14 cellular contexts compared by ENCODE assay signal in the genomic region with DNA sequence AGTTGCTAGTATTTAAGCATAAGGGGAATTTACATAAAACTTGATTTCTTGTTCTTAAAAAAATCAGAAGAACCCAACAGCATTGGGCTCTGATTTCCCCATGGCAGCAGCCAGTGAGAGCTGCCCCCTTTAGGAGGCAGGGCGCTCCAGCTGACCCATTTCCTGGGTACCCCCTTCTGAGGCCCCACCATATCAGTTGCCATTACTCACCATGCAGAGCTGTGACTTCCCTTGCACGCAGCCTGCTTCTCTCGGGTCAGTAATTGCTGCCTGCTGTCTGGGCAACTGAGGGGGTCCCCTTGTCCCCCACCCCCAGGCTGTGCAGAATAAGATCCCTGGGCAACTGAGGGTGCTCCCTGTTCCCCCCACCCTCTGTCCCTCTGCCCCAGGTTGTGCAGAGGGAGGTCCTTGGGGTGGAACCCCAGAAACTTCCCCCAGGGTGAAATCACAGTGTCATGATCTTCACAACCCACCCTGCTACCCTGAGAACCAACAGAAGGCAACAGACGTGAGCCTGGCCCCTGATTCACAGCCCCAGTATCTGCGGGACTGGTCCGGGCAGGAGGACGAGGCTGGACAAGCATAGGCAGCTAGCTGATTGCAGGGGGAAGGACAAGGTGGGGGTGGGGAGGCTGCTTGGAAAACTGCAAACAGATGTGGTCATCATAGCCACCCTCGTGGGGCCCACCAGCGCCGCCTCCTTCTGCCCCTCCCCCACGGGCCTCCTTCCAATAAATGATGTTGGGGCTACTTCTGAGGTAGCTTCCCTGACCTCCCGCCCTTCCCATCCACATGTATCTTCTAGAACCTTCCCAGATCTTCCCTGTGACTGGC. TPM values are rescaled to one million over a fixed set of nuclear protein-coding genes. Genes with fewer than 3 reads are reported as not detected.
DNase-seq lines count a peak whose midpoint lies in the region; ATAC-seq, FAIRE-seq and TF ChIP-seq lines count a peak whose summit lies in the region.
"Had no signal": no experiment of that assay in that cellular context is flagged by ENCODE, and none has a peak within 500 bp of the region (broad histone marks: within the 10 kb centered on the region; RNA-seq: fewer than 3 reads in every experiment).

No MANE protein-coding gene starts in this region.

- H4K20me1 ChIP-seq in astrocyte (ENCODE audit: insufficient read depth, low read length) = no peaks in the 10 kb centered on the region

- H3K9me3 ChIP-seq in astrocyte (ENCODE audit: insufficient read depth, low read depth, low read length) = no peaks in the 10 kb centered on the region
- peaks cover 0 to 4% (median 0%) of the 10 kb centered on the region in 12 donors for H3K9me3 ChIP-seq in heart left ventricle
- H3K9me3 ChIP-seq in skeletal muscle tissue (ENCODE audit: control insufficient read depth in 3 of 3, low read length in 3 of 3) = peaks cover 0 to 3% (median 0%) of the 10 kb centered on the region in 3 donors
- H3K9me3 ChIP-seq: prostate gland had no signal

- no peaks in the 10 kb centered on the region for H3K27me3 ChIP-seq in H7 (ENCODE audit: control insufficient read depth, insufficient read depth, low read length)
- no peaks in the 10 kb centered on the region for H3K27me3 ChIP-seq in astrocyte (ENCODE audit: insufficient read depth, low read length)
- no peaks in the 10 kb centered on the region for H3K27me3 ChIP-seq in heart left ventricle
- peaks cover 0 to 8% (median 0%) of the 10 kb centered on the region in 3 donors for H3K27me3 ChIP-seq in skeletal muscle tissue (ENCODE audit: control insufficient read depth in 3 of 3, insufficient read depth in 3 of 3, low read length in 3 of 3)

- H3K9ac ChIP-seq in astrocyte (ENCODE audit: low read length) = no peak overlapping the region
- H3K9ac ChIP-seq in skeletal muscle tissue (ENCODE audit: low read depth in 1 of 3, low read length in 3 of 3) = no peak overlapping the region

- POLR2A ChIA-PET in activated CD4-positive, alpha-beta T cell treated with anti-CD3 and anti-CD28 coated beads for 36 hours (lab: Charles Lee) = no interaction called here

- H3K4me1 ChIP-seq in astrocyte (ENCODE audit: insufficient read depth, low read length) = peaks cover 6% of the 10 kb centered on the region
- H3K4me1 ChIP-seq in heart left ventricle = peaks cover 0 to 28% (median 7%) of the 10 kb centered on the region in 12 donors
- peaks cover 5 to 12% (median 8%) of the 10 kb centered on the region in 3 donors for H3K4me1 ChIP-seq in skeletal muscle tissue (ENCODE audit: control insufficient read depth in 3 of 3, insufficient read depth in 3 of 3, low read length in 3 of 3)
- H3K4me1 ChIP-seq: prostate gland had no signal

- H3K36me3 ChIP-seq in H7 (replicated peaks; ENCODE audit: control insufficient read depth, insufficient read depth, low read length) (no peaks in the 10 kb centered on the region), astrocyte (ENCODE audit: insufficient read depth, low read length) (no peaks in the 10 kb centered on the region), heart left ventricle (no peaks in the 10 kb centered on the region), skeletal muscle tissue (ENCODE audit: control insufficient read depth in 3 of 3, insufficient read depth in 3 of 3, low read length in 3 of 3) (no peaks in the 10 kb centered on the region)
- H3K36me3 ChIP-seq: prostate gland had no signal

- H3K9me3 Mint-ChIP-seq in astrocyte (ENCODE audit: unreplicated experiment) = peaks cover 4% of the 10 kb centered on the region
- H3K9me3 Mint-ChIP-seq in activated CD4-positive, alpha-beta T cell treated with anti-CD3 and anti-CD28 coated beads for 36 hours (ENCODE audit: low read depth) = no peaks in the 10 kb centered on the region
- H3K9me3 Mint-ChIP-seq: activated CD4-positive, alpha-beta T cell treated with anti-CD3 and anti-CD28 coated beads, Interleukin-2, amount 10 ng/mL, durations not matched to agents 24 days and 14 days; stimulated activated naive CD8-positive, alpha-beta T cell treated with anti-CD3 and anti-CD28 coated beads, Interleukin-15, Interleukin-2, amounts not matched to agents 100 ng/mL and 50 ng/mL, for 24 hours had no signal

- H3K27ac Mint-ChIP-seq in astrocyte (ENCODE audit: unreplicated experiment) = no peak overlapping the region
- H3K27ac Mint-ChIP-seq in activated CD4-positive, alpha-beta T cell treated with anti-CD3 and anti-CD28 coated beads for 36 hours = no peak overlapping the region
- H3K27ac Mint-ChIP-seq: activated CD4-positive, alpha-beta T cell treated with anti-CD3 and anti-CD28 coated beads, Interleukin-2, amount 10 ng/mL, durations not matched to agents 24 days and 14 days; stimulated activated naive CD8-positive, alpha-beta T cell treated with anti-CD3 and anti-CD28 coated beads, Interleukin-15, Interleukin-2, amounts not matched to agents 100 ng/mL and 50 ng/mL, for 24 hours; T-cell had no signal

- TF ChIP-seq CTCF in astrocyte (IDR thresholded peaks at IDR 0.05; ENCODE audit: insufficient read depth, low read depth, low read length) (no peak), heart left ventricle (IDR thresholded peaks at IDR 0.05) (no peak)

- H3K4me3 Mint-ChIP-seq in astrocyte (ENCODE audit: unreplicated experiment) = no peak overlapping the region
- H3K4me3 Mint-ChIP-seq in activated CD4-positive, alpha-beta T cell treated with anti-CD3 and anti-CD28 coated beads for 36 hours = no peak overlapping the region
- H3K4me3 Mint-ChIP-seq: activated CD4-positive, alpha-beta T cell treated with anti-CD3 and anti-CD28 coated beads, Interleukin-2, amount 10 ng/mL, durations not matched to agents 24 days and 14 days; CD4-positive, alpha-beta memory T cell; stimulated activated naive CD8-positive, alpha-beta T cell treated with anti-CD3 and anti-CD28 coated beads, Interleukin-15, Interleukin-2, amounts not matched to agents 100 ng/mL and 50 ng/mL, for 24 hours; T-cell had no signal

- DNase-seq in H7 = peak; percentile 50
- DNase-seq in astrocyte (ENCODE audit: low read depth) = no peak
- DNase-seq in heart left ventricle = peak in 2 of 5 donors; percentile 24 to 53
- no peak for DNase-seq in activated CD4-positive, alpha-beta T cell treated with anti-CD3 and anti-CD28 coated beads for 36 hours
- no peak for DNase-seq in NCI-H2029 (lab: John Stamatoyannopoulos, UW)
- no peak for DNase-seq in HCEC 1CT
- DNase-seq: activated CD4-positive, alpha-beta T cell treated with anti-CD3 and anti-CD28 coated beads, Interleukin-2, amount 10 ng/mL, durations not matched to agents 24 days and 14 days; CD4-positive, alpha-beta memory T cell; T-cell had no signal

- no peaks in the 10 kb centered on the region for H3K79me2 ChIP-seq in astrocyte (ENCODE audit: insufficient read depth, low read length)

- H3K4me1 Mint-ChIP-seq in astrocyte (ENCODE audit: low read depth, unreplicated experiment) = peaks cover 9% of the 10 kb centered on the region
- no peaks in the 10 kb centered on the region for H3K4me1 Mint-ChIP-seq in activated CD4-positive, alpha-beta T cell treated with anti-CD3 and anti-CD28 coated beads for 36 hours
- H3K4me1 Mint-ChIP-seq: activated CD4-positive, alpha-beta T cell treated with anti-CD3 and anti-CD28 coated beads, Interleukin-2, amount 10 ng/mL, durations not matched to agents 24 days and 14 days; CD4-positive, alpha-beta memory T cell; T-cell had no signal

- FAIRE-seq in astrocyte (lab: Jason Lieb, UNC) = no peak
- FAIRE-seq: endometrium had no signal

- intact Hi-C loops in heart left ventricle (cut with DNase I) = loop anchor here in 2 of 10 donors (5.0 kb wide), 1 partner anchor 33 kb away; no protein-coding TSS in a partner anchor
- intact Hi-C loops in activated CD4-positive, alpha-beta T cell treated with anti-CD3 and anti-CD28 coated beads for 36 hours (cut with DNase I, micrococcal nuclease) = no loop called here

- H3K4me3 ChIP-seq in H7 (ENCODE audit: insufficient read depth, low read depth, low read length) = no peak overlapping the region
- no peak overlapping the region for H3K4me3 ChIP-seq in astrocyte (ENCODE audit: insufficient read depth, low read depth, low read length)
- H3K4me3 ChIP-seq in heart left ventricle = no peak overlapping the region
- H3K4me3 ChIP-seq in skeletal muscle tissue (ENCODE audit: low read length in 3 of 3) = no peak overlapping the region
- H3K4me3 ChIP-seq: prostate gland had no signal

- CTCF ChIA-PET in activated CD4-positive, alpha-beta T cell treated with anti-CD3 and anti-CD28 coated beads for 36 hours (lab: Charles Lee) = interaction anchor here (0.6 kb wide), 1 partner anchor 9 kb away, joined by 3 read pairs; no protein-coding TSS in a partner anchor

- TF ChIP-seq POLR2A in heart left ventricle (IDR thresholded peaks at IDR 0.05) = no peak

- peaks cover 4% of the 10 kb centered on the region for H3K27me3 Mint-ChIP-seq in astrocyte (ENCODE audit: low read depth, unreplicated experiment)
- H3K27me3 Mint-ChIP-seq in activated CD4-positive, alpha-beta T cell treated with anti-CD3 and anti-CD28 coated beads for 36 hours = peaks cover 6% of the 10 kb centered on the region

- no peaks in the 10 kb centered on the region for H3K36me3 Mint-ChIP-seq in astrocyte (ENCODE audit: low read depth, unreplicated experiment)
- no peaks in the 10 kb centered on the region for H3K36me3 Mint-ChIP-seq in activated CD4-positive, alpha-beta T cell treated with anti-CD3 and anti-CD28 coated beads for 36 hours (ENCODE audit: low read depth)
- H3K36me3 Mint-ChIP-seq: CD4-positive, alpha-beta memory T cell; T-cell had no signal

- peak overlapping the region; percentile 34 for H2AFZ ChIP-seq in astrocyte (ENCODE audit: low read depth, low read length)

- ATAC-seq in heart left ventricle (peak in 3 of 4 donors; percentile 14 to 50 (median 37)), HG03565 (IDR thresholded peaks at IDR 0.05; ENCODE audit: unreplicated experiment) (no peak)
- ATAC-seq in activated CD4-positive, alpha-beta T cell treated with anti-CD3 and anti-CD28 coated beads for 36 hours = no peak
- ATAC-seq: T-cell had no signal

- H3K27ac ChIP-seq in astrocyte (ENCODE audit: low read depth, low read length) (no peak overlapping the region), heart left ventricle (no peak overlapping the region), skeletal muscle tissue (ENCODE audit: low read depth, low read length) (peak overlapping the region; percentile 47)
- H3K27ac ChIP-seq: prostate gland had no signal

- peak overlapping the region; percentile 41 for H3K4me2 ChIP-seq in astrocyte (ENCODE audit: low read length)

- WGBS in heart left ventricle, 4 donors = 62 to 74% (median 68%) methylated on average over 10 to 12 of the region's 12 CpGs

RNA-seq across cellular contexts. Expression of gene CDC42EP4, which starts 12.0 kb away (rescaled TPM):
- 30.7 and 32.7 TPM in 2 replicates for total RNA-seq in H7 (2014; rRNA removed; shearing (Covaris generic))
- 13.0 and 15.8 TPM in 2 replicates for total RNA-seq in astrocyte
- total RNA-seq in heart left ventricle = 100 to 1,000 TPM in 1 of 9 donors, 10 to 100 TPM in 8; 21.8 to 103 (median 37.5) TPM
- polyA plus RNA-seq in heart left ventricle = 10 to 100 TPM; 18.6 to 65.3 TPM
- 18.8 TPM for total RNA-seq in skeletal muscle tissue
- total RNA-seq in activated CD4-positive, alpha-beta T cell treated with anti-CD3 and anti-CD28 coated beads for 36 hours = under 1 TPM; 0.87 to 0.91 TPM

Comparison
In these comparisons a context has a peak if more than half of its experiments do, and no peak if none do; other contexts are left out.
1. ATAC-seq: peak in heart left ventricle (3 of 4); none in activated CD4-positive, alpha-beta T cell treated with anti-CD3 and anti-CD28 coated beads for 36 hours (single experiment) and HG03565 (single experiment).